In the genomic region with DNA sequence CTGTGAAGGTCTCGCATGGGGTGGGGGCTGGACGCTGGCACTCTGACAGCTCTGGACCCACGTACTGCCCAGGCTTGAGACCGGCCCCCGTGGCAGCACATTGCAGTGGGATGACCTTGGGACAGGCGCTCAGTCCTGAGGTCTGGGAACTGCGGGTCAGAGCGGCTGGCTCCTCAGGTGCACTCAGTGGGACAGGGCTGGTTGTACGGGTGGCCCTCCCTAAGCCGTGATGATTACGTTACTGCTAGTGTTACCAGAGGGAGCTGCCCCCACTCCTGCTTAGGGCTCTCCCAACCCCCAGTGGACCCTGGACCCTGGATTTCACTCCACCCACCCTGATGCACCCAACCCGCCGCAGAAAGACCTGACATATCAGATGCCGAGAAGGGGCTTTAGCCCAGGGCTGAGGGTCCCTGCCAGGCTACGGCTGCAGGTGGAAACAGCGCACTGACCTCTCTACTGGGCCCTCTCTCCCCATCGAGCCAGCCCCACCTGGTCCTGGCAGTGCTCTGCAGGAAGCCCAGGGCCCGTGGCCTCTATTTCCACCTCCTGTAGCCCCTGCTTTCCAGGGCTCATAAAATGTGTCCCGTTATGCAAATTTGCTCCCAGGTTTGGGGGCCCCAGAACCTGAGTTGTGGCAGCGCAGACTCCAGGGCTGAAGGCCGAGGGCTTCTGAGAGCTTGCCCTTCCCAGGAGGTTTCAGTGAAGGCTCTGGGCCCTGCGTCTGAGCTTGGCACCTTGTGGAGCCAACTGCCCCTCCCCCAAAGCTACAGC, we compare ENCODE assay signal across 9 cellular contexts.
"Had no signal": no experiment of that assay in that cellular context is flagged by ENCODE, and none has a peak within 500 bp of the region (broad histone marks: within the 10 kb centered on the region; RNA-seq: fewer than 3 reads in every experiment).

No MANE protein-coding gene starts in this region.

- H3K4me3 ChIP-seq: esophagus muscularis mucosa, lung, thoracic aorta had no signal

- ATAC-seq: stimulated activated effector memory CD8-positive, alpha-beta T cell treated with anti-CD3 and anti-CD28 coated beads, Interleukin-12 subunit alpha, Interleukin-12 subunit beta, amount 100 ng/mL, for 72 hours had no signal

- DNase-seq: activated CD4-positive, alpha-beta T cell treated with anti-CD3 and anti-CD28 coated beads, Interleukin-2, amount 10 ng/mL, durations not matched to agents 7 days and 5 days; activated naive CD4-positive, alpha-beta T cell treated with anti-CD3 and anti-CD28 coated beads, Interleukin-2, amount 10 ng/mL, durations not matched to agents 7 days and 5 days; caudate nucleus; hypothalamus had no signal

- H3K4me1 ChIP-seq: esophagus muscularis mucosa, parathyroid adenoma had no signal

- H3K27ac ChIP-seq: esophagus muscularis mucosa, parathyroid adenoma, thoracic aorta had no signal

- H3K9me3 ChIP-seq: esophagus muscularis mucosa, thoracic aorta had no signal

- H3K36me3 ChIP-seq: esophagus muscularis mucosa, thoracic aorta had no signal

- H3K27me3 ChIP-seq: esophagus muscularis mucosa had no signal
